Comparison of ENCODE assay signal across 2 cellular contexts in the genomic region with DNA sequence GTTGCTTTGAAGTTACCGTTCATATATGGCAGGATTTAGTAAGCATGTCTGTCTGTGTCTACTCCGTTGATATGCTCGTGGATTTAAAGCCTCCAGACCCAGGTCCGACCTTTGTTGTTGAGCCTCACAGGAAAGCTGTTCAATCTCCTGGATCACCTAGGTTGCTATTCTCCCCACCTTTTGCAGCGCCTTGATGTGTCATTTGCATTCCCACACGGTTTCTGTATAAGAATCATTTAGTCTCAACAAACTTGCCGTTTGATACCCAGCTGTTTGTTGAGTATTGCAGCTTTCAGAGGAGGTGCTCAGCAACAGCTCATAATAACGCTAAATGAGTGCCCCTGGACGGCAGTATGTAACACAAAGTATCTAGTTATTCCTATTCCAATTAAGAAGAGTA.
TF ChIP-seq lines count a peak whose summit lies in the region.

No MANE protein-coding gene starts in this region.

TF ChIP-seq in H1, 55 proteins besides CTCF, POLR2A, EP300 and RAD21:
- TF ChIP-seq RXRA (IDR thresholded peaks at IDR 0.05; ENCODE audit: insufficient read depth, low read depth, low read length) (no peak), TAF7 (optimal IDR thresholded peaks at IDR 0.05; ENCODE audit: borderline replicate concordance, low read depth, low read length) (no peak), TEAD4 (IDR thresholded peaks at IDR 0.05; ENCODE audit: low read depth, low read length) (no peak), SP4 (IDR thresholded peaks at IDR 0.05; ENCODE audit: low read length) (no peak), FOSL1 (IDR thresholded peaks at IDR 0.05; ENCODE audit: insufficient read depth, low read depth, low read length) (no peak), SUZ12 (IDR thresholded peaks at IDR 0.05; ENCODE audit: low read length) (peak; percentile 15; the same call in 1 of the 2 replicates), POU5F1 (IDR thresholded peaks at IDR 0.05; ENCODE audit: low read depth, low read length) (no peak), GTF2F1 (IDR thresholded peaks at IDR 0.05; ENCODE audit: borderline replicate concordance, low read depth, low read length) (no peak)
TF ChIP-seq in H1: peak in this region for 1.

TF ChIP-seq in neural cell, 6 proteins besides CTCF, POLR2A, EP300 and RAD21:
- TF ChIP-seq POLR2AphosphoS5 (IDR thresholded peaks at IDR 0.05) (no peak), MXI1 (conservative IDR thresholded peaks at IDR 0.05; ENCODE audit: poor library complexity, severe bottlenecking) (no peak)
- TF ChIP-seq, protein P1, sequence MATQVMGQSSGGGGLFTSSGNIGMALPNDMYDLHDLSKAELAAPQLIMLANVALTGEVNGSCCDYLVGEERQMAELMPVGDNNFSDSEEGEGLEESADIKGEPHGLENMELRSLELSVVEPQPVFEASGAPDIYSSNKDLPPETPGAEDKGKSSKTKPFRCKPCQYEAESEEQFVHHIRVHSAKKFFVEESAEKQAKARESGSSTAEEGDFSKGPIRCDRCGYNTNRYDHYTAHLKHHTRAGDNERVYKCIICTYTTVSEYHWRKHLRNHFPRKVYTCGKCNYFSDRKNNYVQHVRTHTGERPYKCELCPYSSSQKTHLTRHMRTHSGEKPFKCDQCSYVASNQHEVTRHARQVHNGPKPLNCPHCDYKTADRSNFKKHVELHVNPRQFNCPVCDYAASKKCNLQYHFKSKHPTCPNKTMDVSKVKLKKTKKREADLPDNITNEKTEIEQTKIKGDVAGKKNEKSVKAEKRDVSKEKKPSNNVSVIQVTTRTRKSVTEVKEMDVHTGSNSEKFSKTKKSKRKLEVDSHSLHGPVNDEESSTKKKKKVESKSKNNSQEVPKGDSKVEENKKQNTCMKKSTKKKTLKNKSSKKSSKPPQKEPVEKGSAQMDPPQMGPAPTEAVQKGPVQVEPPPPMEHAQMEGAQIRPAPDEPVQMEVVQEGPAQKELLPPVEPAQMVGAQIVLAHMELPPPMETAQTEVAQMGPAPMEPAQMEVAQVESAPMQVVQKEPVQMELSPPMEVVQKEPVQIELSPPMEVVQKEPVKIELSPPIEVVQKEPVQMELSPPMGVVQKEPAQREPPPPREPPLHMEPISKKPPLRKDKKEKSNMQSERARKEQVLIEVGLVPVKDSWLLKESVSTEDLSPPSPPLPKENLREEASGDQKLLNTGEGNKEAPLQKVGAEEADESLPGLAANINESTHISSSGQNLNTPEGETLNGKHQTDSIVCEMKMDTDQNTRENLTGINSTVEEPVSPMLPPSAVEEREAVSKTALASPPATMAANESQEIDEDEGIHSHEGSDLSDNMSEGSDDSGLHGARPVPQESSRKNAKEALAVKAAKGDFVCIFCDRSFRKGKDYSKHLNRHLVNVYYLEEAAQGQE (IDR thresholded peaks at IDR 0.05; ENCODE audit: borderline replicate concordance), result no peak
